In the genomic region with DNA sequence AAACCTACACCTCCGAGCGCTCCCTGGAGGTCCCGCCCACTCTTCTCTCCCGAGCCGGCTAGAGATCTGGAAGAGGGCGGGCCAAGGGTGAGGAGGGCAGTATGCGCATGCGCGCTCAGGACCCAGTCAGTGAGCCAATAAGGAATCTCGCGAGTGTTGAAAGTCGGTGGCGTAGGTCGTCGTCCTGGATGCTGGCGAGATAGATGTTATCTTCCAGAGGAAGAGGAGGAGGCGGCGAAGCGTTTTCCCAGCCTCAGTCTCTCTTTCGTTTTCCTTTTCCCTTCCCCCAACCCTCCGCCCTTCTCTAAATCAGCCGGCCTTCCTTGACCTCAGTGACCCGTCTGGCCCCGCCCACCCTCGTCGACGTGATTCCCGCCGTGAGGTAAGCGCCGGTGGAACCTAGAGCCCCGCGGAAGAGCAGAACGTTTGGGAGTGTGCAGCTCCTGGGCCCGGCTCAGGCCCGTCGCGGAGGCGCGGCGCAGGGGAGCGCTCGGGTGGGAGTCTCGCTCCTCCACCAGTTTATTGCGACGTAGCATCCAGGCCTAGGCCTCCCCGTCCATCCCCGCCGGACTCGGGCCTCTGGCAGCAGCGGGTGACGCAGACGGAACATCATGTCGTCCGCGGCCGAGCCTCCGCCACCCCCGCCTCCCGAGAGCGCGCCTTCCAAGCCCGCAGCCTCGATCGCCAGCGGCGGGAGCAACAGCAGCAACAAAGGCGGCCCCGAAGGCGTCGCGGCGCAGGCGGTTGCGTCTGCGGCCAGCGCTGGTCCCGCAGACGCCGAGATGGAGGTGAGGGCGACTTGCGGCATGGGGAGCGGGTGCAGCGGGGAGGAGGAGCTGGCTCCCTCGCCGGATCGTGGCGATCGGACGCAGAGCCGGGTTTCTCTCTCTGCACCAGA, we compare ENCODE assay signal across 1 cellular context.
TF ChIP-seq lines count a peak whose summit lies in the region.

Gene SMARCA5 (plus strand): TSS at position 389 of the 898 bp plus-strand sequence. CDS start 223 bp downstream, at position 612.

TF ChIP-seq in HepG2, 621 proteins besides CTCF, POLR2A, EP300 and RAD21 (continued from another document and continues in another):
- TF ChIP-seq, protein P1, sequence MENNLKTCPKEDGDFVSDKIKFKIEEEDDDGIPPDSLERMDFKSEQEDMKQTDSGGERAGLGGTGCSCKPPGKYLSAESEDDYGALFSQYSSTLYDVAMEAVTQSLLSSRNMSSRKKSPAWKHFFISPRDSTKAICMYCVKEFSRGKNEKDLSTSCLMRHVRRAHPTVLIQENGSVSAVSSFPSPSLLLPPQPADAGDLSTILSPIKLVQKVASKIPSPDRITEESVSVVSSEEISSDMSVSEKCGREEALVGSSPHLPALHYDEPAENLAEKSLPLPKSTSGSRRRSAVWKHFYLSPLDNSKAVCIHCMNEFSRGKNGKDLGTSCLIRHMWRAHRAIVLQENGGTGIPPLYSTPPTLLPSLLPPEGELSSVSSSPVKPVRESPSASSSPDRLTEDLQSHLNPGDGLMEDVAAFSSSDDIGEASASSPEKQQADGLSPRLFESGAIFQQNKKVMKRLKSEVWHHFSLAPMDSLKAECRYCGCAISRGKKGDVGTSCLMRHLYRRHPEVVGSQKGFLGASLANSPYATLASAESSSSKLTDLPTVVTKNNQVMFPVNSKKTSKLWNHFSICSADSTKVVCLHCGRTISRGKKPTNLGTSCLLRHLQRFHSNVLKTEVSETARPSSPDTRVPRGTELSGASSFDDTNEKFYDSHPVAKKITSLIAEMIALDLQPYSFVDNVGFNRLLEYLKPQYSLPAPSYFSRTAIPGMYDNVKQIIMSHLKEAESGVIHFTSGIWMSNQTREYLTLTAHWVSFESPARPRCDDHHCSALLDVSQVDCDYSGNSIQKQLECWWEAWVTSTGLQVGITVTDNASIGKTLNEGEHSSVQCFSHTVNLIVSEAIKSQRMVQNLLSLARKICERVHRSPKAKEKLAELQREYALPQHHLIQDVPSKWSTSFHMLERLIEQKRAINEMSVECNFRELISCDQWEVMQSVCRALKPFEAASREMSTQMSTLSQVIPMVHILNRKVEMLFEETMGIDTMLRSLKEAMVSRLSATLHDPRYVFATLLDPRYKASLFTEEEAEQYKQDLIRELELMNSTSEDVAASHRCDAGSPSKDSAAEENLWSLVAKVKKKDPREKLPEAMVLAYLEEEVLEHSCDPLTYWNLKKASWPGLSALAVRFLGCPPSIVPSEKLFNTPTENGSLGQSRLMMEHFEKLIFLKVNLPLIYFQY (CRISPR knock-in tag; IDR thresholded peaks at IDR 0.05; ENCODE audit: borderline replicate concordance) = peak; percentile 42; the same call in 1 of the 2 replicates
- no peak for TF ChIP-seq CERS6 (CRISPR knock-in tag; IDR thresholded peaks at IDR 0.05)
- 0 out of 2 replicates have a peak, but pooled peaks have one; percentile 11 for TF ChIP-seq ZNF567 (CRISPR knock-in tag; IDR thresholded peaks at IDR 0.05; ENCODE audit: borderline replicate concordance)
- TF ChIP-seq, protein P2, sequence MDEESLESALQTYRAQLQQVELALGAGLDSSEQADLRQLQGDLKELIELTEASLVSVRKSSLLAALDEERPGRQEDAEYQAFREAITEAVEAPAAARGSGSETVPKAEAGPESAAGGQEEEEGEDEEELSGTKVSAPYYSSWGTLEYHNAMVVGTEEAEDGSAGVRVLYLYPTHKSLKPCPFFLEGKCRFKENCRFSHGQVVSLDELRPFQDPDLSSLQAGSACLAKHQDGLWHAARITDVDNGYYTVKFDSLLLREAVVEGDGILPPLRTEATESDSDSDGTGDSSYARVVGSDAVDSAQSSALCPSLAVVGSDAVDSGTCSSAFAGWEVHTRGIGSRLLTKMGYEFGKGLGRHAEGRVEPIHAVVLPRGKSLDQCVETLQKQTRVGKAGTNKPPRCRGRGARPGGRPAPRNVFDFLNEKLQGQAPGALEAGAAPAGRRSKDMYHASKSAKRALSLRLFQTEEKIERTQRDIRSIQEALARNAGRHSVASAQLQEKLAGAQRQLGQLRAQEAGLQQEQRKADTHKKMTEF (CRISPR knock-in tag; IDR thresholded peaks at IDR 0.05) = peak; percentile 54
- 0 out of 2 replicates have a peak, but pooled peaks have one; percentile 23 for TF ChIP-seq BRD4 (CRISPR knock-in tag; IDR thresholded peaks at IDR 0.05)
- peak; percentile 86 for TF ChIP-seq ZFP91 (CRISPR knock-in tag; IDR thresholded peaks at IDR 0.05; ENCODE audit: borderline replicate concordance)
- peak; percentile 38 for TF ChIP-seq ZNF792 (CRISPR knock-in tag; IDR thresholded peaks at IDR 0.05)
- no peak for TF ChIP-seq ZSCAN9 (CRISPR knock-in tag; IDR thresholded peaks at IDR 0.05; ENCODE audit: borderline replicate concordance)
- TF ChIP-seq RXRB (CRISPR knock-in tag; IDR thresholded peaks at IDR 0.05; ENCODE audit: borderline replicate concordance) = peak; percentile 13
- TF ChIP-seq, protein P3, sequence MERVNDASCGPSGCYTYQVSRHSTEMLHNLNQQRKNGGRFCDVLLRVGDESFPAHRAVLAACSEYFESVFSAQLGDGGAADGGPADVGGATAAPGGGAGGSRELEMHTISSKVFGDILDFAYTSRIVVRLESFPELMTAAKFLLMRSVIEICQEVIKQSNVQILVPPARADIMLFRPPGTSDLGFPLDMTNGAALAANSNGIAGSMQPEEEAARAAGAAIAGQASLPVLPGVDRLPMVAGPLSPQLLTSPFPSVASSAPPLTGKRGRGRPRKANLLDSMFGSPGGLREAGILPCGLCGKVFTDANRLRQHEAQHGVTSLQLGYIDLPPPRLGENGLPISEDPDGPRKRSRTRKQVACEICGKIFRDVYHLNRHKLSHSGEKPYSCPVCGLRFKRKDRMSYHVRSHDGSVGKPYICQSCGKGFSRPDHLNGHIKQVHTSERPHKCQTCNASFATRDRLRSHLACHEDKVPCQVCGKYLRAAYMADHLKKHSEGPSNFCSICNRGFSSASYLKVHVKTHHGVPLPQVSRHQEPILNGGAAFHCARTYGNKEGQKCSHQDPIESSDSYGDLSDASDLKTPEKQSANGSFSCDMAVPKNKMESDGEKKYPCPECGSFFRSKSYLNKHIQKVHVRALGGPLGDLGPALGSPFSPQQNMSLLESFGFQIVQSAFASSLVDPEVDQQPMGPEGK (CRISPR knock-in tag; IDR thresholded peaks at IDR 0.05) = no peak
- TF ChIP-seq IRX3 (CRISPR knock-in tag; IDR thresholded peaks at IDR 0.05; ENCODE audit: borderline replicate concordance, low read depth) = 0 out of 2 replicates have a peak, but pooled peaks have one; percentile 46
- TF ChIP-seq ZNF790 (CRISPR knock-in tag; IDR thresholded peaks at IDR 0.05; ENCODE audit: borderline replicate concordance) = 0 out of 2 replicates have a peak, but pooled peaks have one; percentile 63
- no peak for TF ChIP-seq ATF7 (IDR thresholded peaks at IDR 0.05)
- TF ChIP-seq ATF7 (CRISPR knock-in tag; IDR thresholded peaks at IDR 0.05) = peak; percentile 35; the same call in 1 of the 2 replicates
- TF ChIP-seq ZFY (CRISPR knock-in tag; IDR thresholded peaks at IDR 0.05) = peak; percentile 96
- no peak for TF ChIP-seq SNAPC2 (CRISPR knock-in tag; IDR thresholded peaks at IDR 0.05)
- TF ChIP-seq PLRG1 (conservative IDR thresholded peaks at IDR 0.05) = no peak
- TF ChIP-seq ZNF558 (CRISPR knock-in tag; IDR thresholded peaks at IDR 0.05; ENCODE audit: borderline replicate concordance) = no peak
- TF ChIP-seq, protein P4, sequence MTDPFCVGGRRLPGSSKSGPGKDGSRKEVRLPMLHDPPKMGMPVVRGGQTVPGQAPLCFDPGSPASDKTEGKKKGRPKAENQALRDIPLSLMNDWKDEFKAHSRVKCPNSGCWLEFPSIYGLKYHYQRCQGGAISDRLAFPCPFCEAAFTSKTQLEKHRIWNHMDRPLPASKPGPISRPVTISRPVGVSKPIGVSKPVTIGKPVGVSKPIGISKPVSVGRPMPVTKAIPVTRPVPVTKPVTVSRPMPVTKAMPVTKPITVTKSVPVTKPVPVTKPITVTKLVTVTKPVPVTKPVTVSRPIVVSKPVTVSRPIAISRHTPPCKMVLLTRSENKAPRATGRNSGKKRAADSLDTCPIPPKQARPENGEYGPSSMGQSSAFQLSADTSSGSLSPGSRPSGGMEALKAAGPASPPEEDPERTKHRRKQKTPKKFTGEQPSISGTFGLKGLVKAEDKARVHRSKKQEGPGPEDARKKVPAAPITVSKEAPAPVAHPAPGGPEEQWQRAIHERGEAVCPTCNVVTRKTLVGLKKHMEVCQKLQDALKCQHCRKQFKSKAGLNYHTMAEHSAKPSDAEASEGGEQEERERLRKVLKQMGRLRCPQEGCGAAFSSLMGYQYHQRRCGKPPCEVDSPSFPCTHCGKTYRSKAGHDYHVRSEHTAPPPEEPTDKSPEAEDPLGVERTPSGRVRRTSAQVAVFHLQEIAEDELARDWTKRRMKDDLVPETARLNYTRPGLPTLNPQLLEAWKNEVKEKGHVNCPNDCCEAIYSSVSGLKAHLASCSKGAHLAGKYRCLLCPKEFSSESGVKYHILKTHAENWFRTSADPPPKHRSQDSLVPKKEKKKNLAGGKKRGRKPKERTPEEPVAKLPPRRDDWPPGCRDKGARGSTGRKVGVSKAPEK (CRISPR knock-in tag; IDR thresholded peaks at IDR 0.05; ENCODE audit: borderline replicate concordance) = peak; percentile 85
- TF ChIP-seq RBAK (CRISPR knock-in tag; IDR thresholded peaks at IDR 0.05) = peak; percentile 40; the same call in 1 of the 2 replicates
- peak; percentile 93 for TF ChIP-seq CCDC6 (CRISPR knock-in tag; IDR thresholded peaks at IDR 0.05)
- TF ChIP-seq, protein P5, sequence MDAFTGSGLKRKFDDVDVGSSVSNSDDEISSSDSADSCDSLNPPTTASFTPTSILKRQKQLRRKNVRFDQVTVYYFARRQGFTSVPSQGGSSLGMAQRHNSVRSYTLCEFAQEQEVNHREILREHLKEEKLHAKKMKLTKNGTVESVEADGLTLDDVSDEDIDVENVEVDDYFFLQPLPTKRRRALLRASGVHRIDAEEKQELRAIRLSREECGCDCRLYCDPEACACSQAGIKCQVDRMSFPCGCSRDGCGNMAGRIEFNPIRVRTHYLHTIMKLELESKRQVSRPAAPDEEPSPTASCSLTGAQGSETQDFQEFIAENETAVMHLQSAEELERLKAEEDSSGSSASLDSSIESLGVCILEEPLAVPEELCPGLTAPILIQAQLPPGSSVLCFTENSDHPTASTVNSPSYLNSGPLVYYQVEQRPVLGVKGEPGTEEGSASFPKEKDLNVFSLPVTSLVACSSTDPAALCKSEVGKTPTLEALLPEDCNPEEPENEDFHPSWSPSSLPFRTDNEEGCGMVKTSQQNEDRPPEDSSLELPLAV (CRISPR knock-in tag; conservative IDR thresholded peaks at IDR 0.05; ENCODE audit: low read depth) = no peak
- TF ChIP-seq ZNF850 (CRISPR knock-in tag; conservative IDR thresholded peaks at IDR 0.05) = 0 out of 2 replicates have a peak, but pooled peaks have one; percentile 69
- no peak for TF ChIP-seq HHEX (CRISPR knock-in tag; IDR thresholded peaks at IDR 0.05)
- TF ChIP-seq ZBTB43 (CRISPR knock-in tag; conservative IDR thresholded peaks at IDR 0.05) = no peak
- TF ChIP-seq MZF1 (CRISPR knock-in tag; IDR thresholded peaks at IDR 0.05; ENCODE audit: borderline replicate concordance) = no peak
- TF ChIP-seq, protein P6, sequence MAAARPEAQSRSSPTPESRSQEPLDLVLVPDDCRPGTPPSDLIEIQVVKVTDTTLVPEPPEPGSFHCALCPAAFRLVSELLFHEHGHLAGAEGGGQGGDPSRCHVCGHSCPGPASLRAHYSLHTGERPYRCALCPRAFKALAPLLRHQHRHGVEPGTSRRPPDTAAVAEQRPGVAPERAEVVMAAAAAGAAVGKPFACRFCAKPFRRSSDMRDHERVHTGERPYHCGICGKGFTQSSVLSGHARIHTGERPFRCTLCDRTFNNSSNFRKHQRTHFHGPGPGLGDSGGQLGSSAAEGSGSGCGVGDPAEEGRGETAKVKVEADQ (CRISPR knock-in tag; IDR thresholded peaks at IDR 0.05; ENCODE audit: borderline replicate concordance) = peak; percentile 88
- peak; percentile 89 for TF ChIP-seq HDAC1 (CRISPR knock-in tag; IDR thresholded peaks at IDR 0.05)
- TF ChIP-seq REL (CRISPR knock-in tag; conservative IDR thresholded peaks at IDR 0.05) = no peak
- no peak for TF ChIP-seq RORA (CRISPR knock-in tag; IDR thresholded peaks at IDR 0.05)
- peak; percentile 98 for TF ChIP-seq ZFX (CRISPR knock-in tag; IDR thresholded peaks at IDR 0.05; ENCODE audit: low read depth)
- no peak for TF ChIP-seq ZNF841 (CRISPR knock-in tag; IDR thresholded peaks at IDR 0.05; ENCODE audit: borderline replicate concordance)
- peak; percentile 83; the same call in 1 of the 2 replicates for TF ChIP-seq NAIF1 (CRISPR knock-in tag; IDR thresholded peaks at IDR 0.05; ENCODE audit: borderline replicate concordance)
- TF ChIP-seq ZNF691 (CRISPR knock-in tag; IDR thresholded peaks at IDR 0.05; ENCODE audit: borderline replicate concordance, low read depth) = 0 out of 2 replicates have a peak, but pooled peaks have one; percentile 28
